In genomic region chr10:22229756-22230330, GRCh38 we compare ENCODE assay signal across 8 cellular contexts. TPM values are rescaled to one million over a fixed set of nuclear protein-coding genes. Genes with fewer than 3 reads are reported as not detected.
DNase-seq lines count a peak whose midpoint lies in the region; ATAC-seq and TF ChIP-seq lines count a peak whose summit lies in the region.

No MANE protein-coding gene starts in this region.

- H3K27me3 ChIP-seq in HUES6 (ENCODE audit: control insufficient read depth, insufficient read depth, low read length): no peaks in the 10 kb centered on the region
- H3K27me3 ChIP-seq in thymus (ENCODE audit: control insufficient read depth, insufficient read depth): no peaks in the 10 kb centered on the region

- peak overlapping the region; percentile 87 to 90 for H3K4me3 Mint-ChIP-seq in CD14-positive monocyte

- H3K9me3 ChIP-seq in HUES6 (ENCODE audit: control insufficient read depth, insufficient read depth, low read depth, low read length) (no peaks in the 10 kb centered on the region), thymus (ENCODE audit: control insufficient read depth) (no peaks in the 10 kb centered on the region)

- H3K9me3 Mint-ChIP-seq in CD14-positive monocyte: no peaks in the 10 kb centered on the region

- no peaks in the 10 kb centered on the region for H3K36me3 ChIP-seq in HUES6 (ENCODE audit: control insufficient read depth, insufficient read depth, low read length)
- no peaks in the 10 kb centered on the region for H3K36me3 ChIP-seq in thymus (ENCODE audit: control insufficient read depth, insufficient read depth)

- H3K4me3 ChIP-seq in HUES6 (ENCODE audit: low read depth, low read length): peak overlapping the region; percentile 73
- peak overlapping the region; percentile 72 for H3K4me3 ChIP-seq in thymus (ENCODE audit: low read length)

- intact Hi-C loops in CD14-positive monocyte (cut with micrococcal nuclease): loop anchor here (2.0 to 10.0 kb wide), 5 partner anchors 23 to 695 kb away; partner anchors contain the start of genes BMI1 (in 1 of the 2), COMMD3 (in 1 of the 2) and MLLT10 (in 1 of the 2)

- 2% methylated on average over 10 of the region's 10 CpGs for WGBS in thymus

- H3K27ac Mint-ChIP-seq in CD14-positive monocyte: peak overlapping the region in 2 of 7 donors; percentile 86 to 89

- H3K4me1 ChIP-seq in HUES6 (ENCODE audit: control insufficient read depth, insufficient read depth, low read length): peaks cover 6% of the 10 kb centered on the region
- H3K4me1 ChIP-seq in thymus (ENCODE audit: control insufficient read depth, insufficient read depth, low read length): no peaks in the 10 kb centered on the region

- no peak for DNase-seq in CD14-positive monocyte (ENCODE audit: low spot score)
- peak; percentile 30 for DNase-seq in astrocyte of the hippocampus (ENCODE audit: low read depth, low spot score)
- DNase-seq in kidney tubule cell (ENCODE audit: low spot score): peak; percentile 8

- no peak for ATAC-seq in HG03196 (IDR thresholded peaks at IDR 0.05; ENCODE audit: unreplicated experiment)
- no peak for ATAC-seq in HG02571 (IDR thresholded peaks at IDR 0.05; ENCODE audit: unreplicated experiment)
- no peak for ATAC-seq in GM21737 (IDR thresholded peaks at IDR 0.05; ENCODE audit: unreplicated experiment)

- H3K27me3 Mint-ChIP-seq in CD14-positive monocyte (ENCODE audit: low read depth in 3 of 3): peaks cover 4 to 10% (median 8%) of the 10 kb centered on the region in 3 donors

- peaks cover 22% of the 10 kb centered on the region for H3K4me1 Mint-ChIP-seq in CD14-positive monocyte

- TF ChIP-seq CTCF in CD14-positive monocyte (IDR thresholded peaks at IDR 0.05): no peak

- H3K36me3 Mint-ChIP-seq in CD14-positive monocyte: no peaks in the 10 kb centered on the region

- H3K27ac ChIP-seq in HUES6 (ENCODE audit: low read depth, low read length) (no peak overlapping the region), thymus (ENCODE audit: low read depth) (no peak overlapping the region)

- H3K9ac ChIP-seq in HUES6 (ENCODE audit: low read length): peak overlapping the region; percentile 65

RNA-seq across cellular contexts. Expression of gene EBLN1, which starts 12.0 kb away (rescaled TPM):
- not detected for polyA plus RNA-seq in CD14-positive monocyte
- 0.11 TPM for polyA plus RNA-seq in thymus
